ENCODE assay signal across 1 cellular context in genomic region chr7:16638282-16639265, GRCh38.
TF ChIP-seq lines count a peak whose summit lies in the region.

No MANE protein-coding gene starts in this region.

TF ChIP-seq in WTC11, 78 proteins besides CTCF, POLR2A, EP300 and RAD21 (continued from another document):
- TF ChIP-seq ZNF281 (CRISPR knock-in tag; IDR thresholded peaks at IDR 0.05) (no peak), USF1 (CRISPR knock-in tag; IDR thresholded peaks at IDR 0.05) (no peak), FOXK1 (CRISPR knock-in tag; IDR thresholded peaks at IDR 0.05) (no peak), TEAD4 (CRISPR knock-in tag; IDR thresholded peaks at IDR 0.05) (no peak), FOXP4 (CRISPR knock-in tag; IDR thresholded peaks at IDR 0.05) (no peak), ZNF396 (CRISPR knock-in tag; IDR thresholded peaks at IDR 0.05; ENCODE audit: borderline replicate concordance) (no peak), FOXP1 (CRISPR knock-in tag; IDR thresholded peaks at IDR 0.05; ENCODE audit: borderline replicate concordance) (no peak), SOX15 (CRISPR knock-in tag; IDR thresholded peaks at IDR 0.05) (no peak), ZNF423 (CRISPR knock-in tag; IDR thresholded peaks at IDR 0.05) (no peak), NFYB (CRISPR knock-in tag; conservative IDR thresholded peaks at IDR 0.05; ENCODE audit: low read depth) (no peak), ATF1 (CRISPR knock-in tag; IDR thresholded peaks at IDR 0.05) (no peak)
- TF ChIP-seq, protein P1, sequence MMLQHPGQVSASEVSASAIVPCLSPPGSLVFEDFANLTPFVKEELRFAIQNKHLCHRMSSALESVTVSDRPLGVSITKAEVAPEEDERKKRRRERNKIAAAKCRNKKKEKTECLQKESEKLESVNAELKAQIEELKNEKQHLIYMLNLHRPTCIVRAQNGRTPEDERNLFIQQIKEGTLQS (CRISPR knock-in tag; conservative IDR thresholded peaks at IDR 0.05): no peak
- TF ChIP-seq, protein P2, sequence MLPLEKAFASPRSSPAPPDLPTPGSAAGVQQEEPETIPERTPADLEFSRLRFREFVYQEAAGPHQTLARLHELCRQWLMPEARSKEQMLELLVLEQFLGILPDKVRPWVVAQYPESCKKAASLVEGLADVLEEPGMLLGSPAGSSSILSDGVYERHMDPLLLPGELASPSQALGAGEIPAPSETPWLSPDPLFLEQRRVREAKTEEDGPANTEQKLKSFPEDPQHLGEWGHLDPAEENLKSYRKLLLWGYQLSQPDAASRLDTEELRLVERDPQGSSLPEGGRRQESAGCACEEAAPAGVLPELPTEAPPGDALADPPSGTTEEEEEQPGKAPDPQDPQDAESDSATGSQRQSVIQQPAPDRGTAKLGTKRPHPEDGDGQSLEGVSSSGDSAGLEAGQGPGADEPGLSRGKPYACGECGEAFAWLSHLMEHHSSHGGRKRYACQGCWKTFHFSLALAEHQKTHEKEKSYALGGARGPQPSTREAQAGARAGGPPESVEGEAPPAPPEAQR (CRISPR knock-in tag; IDR thresholded peaks at IDR 0.05): no peak
